Comparison of ENCODE assay signal across 9 cellular contexts in the genomic region with DNA sequence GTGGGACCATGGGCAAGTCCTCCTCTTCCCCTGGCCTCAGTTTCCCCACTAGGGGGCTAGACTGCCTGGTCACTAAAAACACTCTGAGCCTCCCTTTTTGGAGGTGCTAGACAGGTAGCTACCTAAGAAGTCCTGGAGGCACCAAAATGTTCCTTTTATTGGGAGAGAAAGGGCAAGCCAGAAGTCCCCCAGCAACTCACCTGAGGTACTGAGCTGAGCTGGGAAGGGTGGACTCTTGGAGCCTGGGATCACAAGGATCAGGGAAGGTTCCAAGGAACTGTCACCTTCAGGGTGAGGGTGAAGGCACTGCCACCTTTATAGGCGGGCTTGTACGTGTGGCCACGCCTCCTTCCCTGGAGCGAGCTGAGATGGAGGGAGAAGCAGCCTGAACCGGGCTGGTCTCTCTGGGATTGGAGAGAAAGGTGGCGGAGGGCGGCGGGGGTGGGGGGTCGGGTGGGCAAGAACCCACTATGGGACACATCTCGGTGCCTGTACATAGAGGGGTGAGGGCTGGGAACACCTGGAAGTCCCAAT. TPM values are rescaled to one million over a fixed set of nuclear protein-coding genes. Genes with fewer than 3 reads are reported as not detected.
DNase-seq lines count a peak whose midpoint lies in the region; ATAC-seq, FAIRE-seq and TF ChIP-seq lines count a peak whose summit lies in the region.
"Had no signal": no experiment of that assay in that cellular context is flagged by ENCODE, and none has a peak within 500 bp of the region (broad histone marks: within the 10 kb centered on the region; RNA-seq: fewer than 3 reads in every experiment).

A gene with protein sequence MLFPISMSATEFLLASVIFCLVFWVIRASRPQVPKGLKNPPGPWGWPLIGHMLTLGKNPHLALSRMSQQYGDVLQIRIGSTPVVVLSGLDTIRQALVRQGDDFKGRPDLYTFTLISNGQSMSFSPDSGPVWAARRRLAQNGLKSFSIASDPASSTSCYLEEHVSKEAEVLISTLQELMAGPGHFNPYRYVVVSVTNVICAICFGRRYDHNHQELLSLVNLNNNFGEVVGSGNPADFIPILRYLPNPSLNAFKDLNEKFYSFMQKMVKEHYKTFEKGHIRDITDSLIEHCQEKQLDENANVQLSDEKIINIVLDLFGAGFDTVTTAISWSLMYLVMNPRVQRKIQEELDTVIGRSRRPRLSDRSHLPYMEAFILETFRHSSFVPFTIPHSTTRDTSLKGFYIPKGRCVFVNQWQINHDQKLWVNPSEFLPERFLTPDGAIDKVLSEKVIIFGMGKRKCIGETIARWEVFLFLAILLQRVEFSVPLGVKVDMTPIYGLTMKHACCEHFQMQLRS (minus strand): TSS at position 288 of the 534 bp plus-strand sequence. CDS start 2,431 bp downstream, outside the sequence.

- peaks cover 25% of the 10 kb centered on the region for H3K4me1 Mint-ChIP-seq in activated CD4-positive, alpha-beta T cell treated with anti-CD3 and anti-CD28 coated beads, Interleukin-2, amount 10 ng/mL, durations not matched to agents 7 days and 5 days
- peaks cover 11 to 16% (median 16%) of the 10 kb centered on the region in 3 donors for H3K4me1 Mint-ChIP-seq in naive B cell

- peaks cover 16% of the 10 kb centered on the region for H3K27me3 Mint-ChIP-seq in activated CD4-positive, alpha-beta T cell treated with anti-CD3 and anti-CD28 coated beads, Interleukin-2, amount 10 ng/mL, durations not matched to agents 7 days and 5 days
- peaks cover 38 to 56% (median 42%) of the 10 kb centered on the region in 3 donors for H3K27me3 Mint-ChIP-seq in naive B cell

- H3K9me3 Mint-ChIP-seq in activated CD4-positive, alpha-beta T cell treated with anti-CD3 and anti-CD28 coated beads, Interleukin-2, amount 10 ng/mL, durations not matched to agents 7 days and 5 days: no peaks in the 10 kb centered on the region
- no peaks in the 10 kb centered on the region for H3K9me3 Mint-ChIP-seq in naive B cell

- peak within 1 kb of the TSS; percentile 72 for H3K27ac Mint-ChIP-seq in activated CD4-positive, alpha-beta T cell treated with anti-CD3 and anti-CD28 coated beads, Interleukin-2, amount 10 ng/mL, durations not matched to agents 7 days and 5 days
- H3K27ac Mint-ChIP-seq in naive B cell: peak within 1 kb of the TSS in 3 of 6 donors; percentile 25 to 74 (median 35)

- peak within 1 kb of the TSS in 2 of 4 donors; percentile 7 to 27 for H3K27ac ChIP-seq in transverse colon

- no peaks in the 10 kb centered on the region for H3K4me1 ChIP-seq in endocrine pancreas (ENCODE audit: control insufficient read depth, insufficient read depth, low read length)
- peaks cover 7 to 17% (median 14%) of the 10 kb centered on the region in 4 donors for H3K4me1 ChIP-seq in transverse colon

- WGBS in transverse colon (ENCODE audit: low coverage in 1 of 2), 2 donors: 4% methylated on average over 4 of the region's 10 CpGs; no CpG with 5 or more reads in 1 of the 2 donors

- no peaks in the 10 kb centered on the region for H3K36me3 Mint-ChIP-seq in activated CD4-positive, alpha-beta T cell treated with anti-CD3 and anti-CD28 coated beads, Interleukin-2, amount 10 ng/mL, durations not matched to agents 7 days and 5 days (ENCODE audit: low read depth)
- H3K36me3 Mint-ChIP-seq in naive B cell: peaks cover 0 to 4% of the 10 kb centered on the region in 2 donors

- H3K9ac ChIP-seq in endocrine pancreas (ENCODE audit: control insufficient read depth, insufficient read depth, low read length): peak within 1 kb of the TSS; percentile 14

- in situ Hi-C loops in transverse colon (cut with MboI; ENCODE audit: low pct_ligation_motif_present in 1 of 4, low pct_unique_long_range_greater_than_20kb in 1 of 4, low sequenced_read_pairs in 3 of 4): no loop called here

- TF ChIP-seq CTCF in AG10803 (conservative IDR thresholded peaks at IDR 0.05; ENCODE audit: low read length) (no peak), transverse colon (IDR thresholded peaks at IDR 0.05) (no peak), D721Med (IDR thresholded peaks at IDR 0.05; ENCODE audit: insufficient read depth, missing control alignments) (no peak)

- POLR2A ChIA-PET in activated CD4-positive, alpha-beta T cell treated with anti-CD3 and anti-CD28 coated beads, Interleukin-2, amount 10 ng/mL, durations not matched to agents 7 days and 5 days (lab: Charles Lee): interaction anchor here (0.6 kb wide), 1 partner anchor 994 kb away, joined by 4 read pairs; no protein-coding TSS in a partner anchor

- CTCF ChIA-PET in activated CD4-positive, alpha-beta T cell treated with anti-CD3 and anti-CD28 coated beads, Interleukin-2, amount 10 ng/mL, durations not matched to agents 7 days and 5 days (lab: Charles Lee): interaction anchor here (0.6 to 2.6 kb wide), 6 partner anchors 16 to 104 kb away, joined by 3 to 12 read pairs (median 3); no protein-coding TSS in a partner anchor

- no peak for TF ChIP-seq POLR2A in transverse colon (IDR thresholded peaks at IDR 0.05)

- FAIRE-seq in D721Med (lab: Jason Lieb, UNC): no peak

- no peak for ATAC-seq in naive B cell (ENCODE audit: low read depth in 2 of 2)

- DNase-seq in AG10803 (ENCODE audit: low read depth) (no peak), HT-29 (ENCODE audit: low spot score) (peak; percentile 50), naive B cell (no peak), transverse colon (peak; percentile 56), D721Med (ENCODE audit: insufficient read length, low spot score) (no peak), NCI-H1694 (lab: John Stamatoyannopoulos, UW) (no peak)
- peak; percentile 43 for DNase-seq in activated CD4-positive, alpha-beta T cell treated with anti-CD3 and anti-CD28 coated beads, Interleukin-2, amount 10 ng/mL, durations not matched to agents 7 days and 5 days

- intact Hi-C loops in transverse colon (cut with DNase I; ENCODE audit: low total_unique reads): no loop called here

- peaks cover 3% of the 10 kb centered on the region for H3K27me3 ChIP-seq in endocrine pancreas (ENCODE audit: control insufficient read depth, insufficient read depth, low read length)
- peaks cover 45% of the 10 kb centered on the region for H3K27me3 ChIP-seq in transverse colon

- no peak for TF ChIP-seq EP300 in transverse colon (IDR thresholded peaks at IDR 0.05; ENCODE audit: low read depth)

- peak within 1 kb of the TSS; percentile 52 for H3K4me3 ChIP-seq in AG10803 (ENCODE audit: low read length)
- H3K4me3 ChIP-seq in endocrine pancreas (ENCODE audit: control insufficient read depth, insufficient read depth, low read length): no peak within 1 kb of the TSS
- peak within 1 kb of the TSS; percentile 39 to 63 (median 45) for H3K4me3 ChIP-seq in transverse colon

- H3K36me3 ChIP-seq in endocrine pancreas (ENCODE audit: control insufficient read depth, insufficient read depth, low read length) (no peaks in the 10 kb centered on the region), transverse colon (no peaks in the 10 kb centered on the region)

- peak within 1 kb of the TSS; percentile 66 for H3K4me3 Mint-ChIP-seq in activated CD4-positive, alpha-beta T cell treated with anti-CD3 and anti-CD28 coated beads, Interleukin-2, amount 10 ng/mL, durations not matched to agents 7 days and 5 days
- H3K4me3 Mint-ChIP-seq in naive B cell: peak within 1 kb of the TSS; percentile 63 to 86 (median 74)

- H3K9me3 ChIP-seq in endocrine pancreas (ENCODE audit: control insufficient read depth, low read length) (no peaks in the 10 kb centered on the region), transverse colon (no peaks in the 10 kb centered on the region)

RNA-seq across cellular contexts. Expression of the gene that starts here (rescaled TPM):
- 0.10 and 2.0 TPM in 2 replicates for total RNA-seq in HT-29 (2014; rRNA removed; shearing (Covaris generic))
- 1 to 10 TPM; 2.2 to 2.9 TPM for total RNA-seq in activated CD4-positive, alpha-beta T cell treated with anti-CD3 and anti-CD28 coated beads, Interleukin-2, amount 10 ng/mL, durations not matched to agents 7 days and 5 days
- not detected for polyA plus RNA-seq in naive B cell (ENCODE audit: low read depth in 6 of 6)
- total RNA-seq in transverse colon: 1 to 10 TPM in 1 of 4 donors, under 1 TPM in 1, not detected in 2; 0.55 to 1.1 TPM
- total RNA-seq: renal cortical epithelial cell had no signal

Comparison
In these comparisons a context has a peak if more than half of its experiments do, and no peak if none do; other contexts are left out.
1. DNase-seq: peak in HT-29 (single experiment), activated CD4-positive, alpha-beta T cell treated with anti-CD3 and anti-CD28 coated beads, Interleukin-2, amount 10 ng/mL, durations not matched to agents 7 days and 5 days (single experiment) and transverse colon (single experiment); none in AG10803 (single experiment), naive B cell (single experiment), D721Med (single experiment) and NCI-H1694 (single experiment).